ENCODE assay signal across 9 cellular contexts in the genomic region with DNA sequence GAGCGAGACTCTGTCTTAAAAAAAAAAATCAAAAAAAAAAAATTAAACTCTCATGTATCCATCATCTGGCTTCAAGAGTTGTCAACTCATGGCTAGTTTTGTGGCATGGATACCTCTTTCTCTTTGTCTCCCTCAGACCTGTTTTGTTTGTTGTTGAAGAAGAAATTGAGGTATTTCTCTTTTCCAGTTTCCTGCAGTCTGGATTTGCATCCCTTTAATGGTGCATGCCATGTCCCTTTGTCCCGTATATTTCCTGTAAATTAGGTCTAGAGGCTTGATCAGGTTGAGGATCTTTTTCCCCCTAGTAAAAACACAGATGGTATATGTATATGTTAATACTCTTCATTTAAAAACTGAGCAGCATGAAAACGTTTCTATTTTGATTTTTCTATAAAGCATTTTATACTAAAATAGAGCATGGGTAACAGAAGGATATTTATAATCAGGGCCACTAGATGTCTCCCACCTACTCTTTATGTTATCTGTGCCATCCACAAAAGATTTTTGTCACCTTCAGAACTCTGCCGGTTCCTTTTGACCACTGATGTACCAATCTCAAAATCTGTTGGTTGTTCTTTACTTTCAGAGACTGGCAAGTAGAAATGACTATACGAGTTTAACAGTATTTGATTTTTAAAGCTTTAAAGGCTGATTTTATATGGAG.
DNase-seq lines count a peak whose midpoint lies in the region; ATAC-seq and TF ChIP-seq lines count a peak whose summit lies in the region.
"Had no signal": no experiment of that assay in that cellular context is flagged by ENCODE, and none has a peak within 500 bp of the region (broad histone marks: within the 10 kb centered on the region; RNA-seq: fewer than 3 reads in every experiment).

No MANE protein-coding gene starts in this region.

- H3K9me2 ChIP-seq in SK-N-SH = no peaks in the 10 kb centered on the region

- TF ChIP-seq EP300 in SK-N-SH (IDR thresholded peaks at IDR 0.05; ENCODE audit: borderline replicate concordance in 1 of 2, low read depth in 1 of 2, low read length in 1 of 2) (no peak), gastroesophageal sphincter (IDR thresholded peaks at IDR 0.05) (no peak)

- whole genome bisulfite sequencing in SK-N-SH (ENCODE audit: low lambda C conversion rate) = 72% methylated on average over 5 of the region's 5 CpGs
- WGBS in gastroesophageal sphincter (ENCODE audit: low coverage in 1 of 2), 2 donors = 53 to 58% methylated on average over 5 of the region's 5 CpGs

- no peak overlapping the region for H3K4me3 ChIP-seq in SK-N-SH (ENCODE audit: low read depth in 2 of 2, low read length in 1 of 2)
- H3K4me3 ChIP-seq in gastroesophageal sphincter = no peak overlapping the region
- H3K4me3 ChIP-seq: right atrium auricular region had no signal

- no peaks in the 10 kb centered on the region for H3K79me2 ChIP-seq in SK-N-SH (ENCODE audit: insufficient read depth)

- H2AFZ ChIP-seq in SK-N-SH (ENCODE audit: low read depth) = no peak overlapping the region

- no peak overlapping the region for H3K4me2 ChIP-seq in SK-N-SH

- no peak overlapping the region for H3K9ac ChIP-seq in SK-N-SH

- TF ChIP-seq CTCF in SK-N-SH (IDR thresholded peaks at IDR 0.05) (peak; percentile 32; the same call in 1 of the 2 replicates), gastroesophageal sphincter (IDR thresholded peaks at IDR 0.05) (no peak)

- peak; percentile 50 for TF ChIP-seq RAD21 in SK-N-SH (IDR thresholded peaks at IDR 0.05; ENCODE audit: low read length)

- CTCF ChIA-PET in SK-N-SH (lab: Yijun Ruan, JAX) = interaction anchor here (0.7 to 1.7 kb wide), 6 partner anchors 16 to 616 kb away, joined by 3 to 6 read pairs (median 3); no protein-coding TSS in a partner anchor

- TF ChIP-seq POLR2A in gastroesophageal sphincter (IDR thresholded peaks at IDR 0.05) = no peak

- H3K4me1 ChIP-seq in SK-N-SH (ENCODE audit: control insufficient read depth in 1 of 2, insufficient read depth in 2 of 2, low read depth in 1 of 2, low read length in 1 of 2) (no peaks in the 10 kb centered on the region; a peak in 1 of 4 replicates), gastroesophageal sphincter (peaks cover 0 to 17% (median 0%) of the 10 kb centered on the region in 3 donors)
- H3K4me1 ChIP-seq: right atrium auricular region had no signal

- H4K20me1 ChIP-seq in SK-N-SH (ENCODE audit: insufficient read depth) = no peaks in the 10 kb centered on the region

- H3K36me3 ChIP-seq in SK-N-SH (replicated peaks in 1 of 2; ENCODE audit: control insufficient read depth in 1 of 2, insufficient read depth in 2 of 2, low read length in 1 of 2) (peaks cover 19 to 22% of the 10 kb centered on the region in 2 experiments), gastroesophageal sphincter (peaks cover 0 to 22% of the 10 kb centered on the region in 2 donors)

- H3K9me3 ChIP-seq in SK-N-SH (no peaks in the 10 kb centered on the region), gastroesophageal sphincter (no peaks in the 10 kb centered on the region)
- H3K9me3 ChIP-seq: right atrium auricular region had no signal

- DNase-seq in DMS53 treated with DMSO at 0.1 percent for 48 hours (lab: John Stamatoyannopoulos, UW; ENCODE audit: unreplicated experiment) (peak; percentile 15), HuH-7 (ENCODE audit: low spot score) (peak; percentile 1), SK-N-SH (peak; percentile 8), left lobe of liver (ENCODE audit: low spot score) (no peak), GM19238 (ENCODE audit: insufficient read length, low spot score) (no peak), SHP77 treated with DMSO at 0.1 percent for 48 hours (lab: John Stamatoyannopoulos, UW) (no peak)

- H3K27me3 ChIP-seq in SK-N-SH (ENCODE audit: insufficient read depth) (no peaks in the 10 kb centered on the region), gastroesophageal sphincter (no peaks in the 10 kb centered on the region)
- H3K27me3 ChIP-seq: right atrium auricular region had no signal

- ATAC-seq in left lobe of liver (peak; percentile 22), GM19351 (IDR thresholded peaks at IDR 0.05; ENCODE audit: unreplicated experiment) (no peak), gastroesophageal sphincter (no peak)

- no peak overlapping the region for H3K27ac ChIP-seq in SK-N-SH (ENCODE audit: low read depth in 2 of 2, low read length in 1 of 2)
- H3K27ac ChIP-seq in gastroesophageal sphincter = no peak overlapping the region
- H3K27ac ChIP-seq: right atrium auricular region had no signal

- POLR2A ChIA-PET in SK-N-SH (lab: Yijun Ruan, JAX) = no interaction called here

- H3F3A ChIP-seq in SK-N-SH (replicated peaks; ENCODE audit: insufficient read depth) = no peaks in the 10 kb centered on the region

TF ChIP-seq in SK-N-SH, 30 proteins besides CTCF, POLR2A, EP300 and RAD21:
- TF ChIP-seq, protein P1, sequence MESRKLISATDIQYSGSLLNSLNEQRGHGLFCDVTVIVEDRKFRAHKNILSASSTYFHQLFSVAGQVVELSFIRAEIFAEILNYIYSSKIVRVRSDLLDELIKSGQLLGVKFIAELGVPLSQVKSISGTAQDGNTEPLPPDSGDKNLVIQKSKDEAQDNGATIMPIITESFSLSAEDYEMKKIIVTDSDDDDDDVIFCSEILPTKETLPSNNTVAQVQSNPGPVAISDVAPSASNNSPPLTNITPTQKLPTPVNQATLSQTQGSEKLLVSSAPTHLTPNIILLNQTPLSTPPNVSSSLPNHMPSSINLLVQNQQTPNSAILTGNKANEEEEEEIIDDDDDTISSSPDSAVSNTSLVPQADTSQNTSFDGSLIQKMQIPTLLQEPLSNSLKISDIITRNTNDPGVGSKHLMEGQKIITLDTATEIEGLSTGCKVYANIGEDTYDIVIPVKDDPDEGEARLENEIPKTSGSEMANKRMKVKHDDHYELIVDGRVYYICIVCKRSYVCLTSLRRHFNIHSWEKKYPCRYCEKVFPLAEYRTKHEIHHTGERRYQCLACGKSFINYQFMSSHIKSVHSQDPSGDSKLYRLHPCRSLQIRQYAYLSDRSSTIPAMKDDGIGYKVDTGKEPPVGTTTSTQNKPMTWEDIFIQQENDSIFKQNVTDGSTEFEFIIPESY (IDR thresholded peaks at IDR 0.05; ENCODE audit: borderline replicate concordance, low read depth) = no peak
- TF ChIP-seq, protein P2, sequence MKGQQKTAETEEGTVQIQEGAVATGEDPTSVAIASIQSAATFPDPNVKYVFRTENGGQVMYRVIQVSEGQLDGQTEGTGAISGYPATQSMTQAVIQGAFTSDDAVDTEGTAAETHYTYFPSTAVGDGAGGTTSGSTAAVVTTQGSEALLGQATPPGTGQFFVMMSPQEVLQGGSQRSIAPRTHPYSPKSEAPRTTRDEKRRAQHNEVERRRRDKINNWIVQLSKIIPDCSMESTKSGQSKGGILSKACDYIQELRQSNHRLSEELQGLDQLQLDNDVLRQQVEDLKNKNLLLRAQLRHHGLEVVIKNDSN (IDR thresholded peaks at IDR 0.05; ENCODE audit: borderline replicate concordance, low read depth) = no peak

Comparison
In these comparisons a context has a peak if more than half of its experiments do, and no peak if none do; other contexts are left out.
1. DNase-seq: peak in DMS53 treated with DMSO at 0.1 percent for 48 hours (single experiment), HuH-7 (single experiment) and SK-N-SH (single experiment); none in left lobe of liver (single experiment), GM19238 (single experiment) and SHP77 treated with DMSO at 0.1 percent for 48 hours (single experiment).